8 cellular contexts compared by ENCODE assay signal in the genomic region with DNA sequence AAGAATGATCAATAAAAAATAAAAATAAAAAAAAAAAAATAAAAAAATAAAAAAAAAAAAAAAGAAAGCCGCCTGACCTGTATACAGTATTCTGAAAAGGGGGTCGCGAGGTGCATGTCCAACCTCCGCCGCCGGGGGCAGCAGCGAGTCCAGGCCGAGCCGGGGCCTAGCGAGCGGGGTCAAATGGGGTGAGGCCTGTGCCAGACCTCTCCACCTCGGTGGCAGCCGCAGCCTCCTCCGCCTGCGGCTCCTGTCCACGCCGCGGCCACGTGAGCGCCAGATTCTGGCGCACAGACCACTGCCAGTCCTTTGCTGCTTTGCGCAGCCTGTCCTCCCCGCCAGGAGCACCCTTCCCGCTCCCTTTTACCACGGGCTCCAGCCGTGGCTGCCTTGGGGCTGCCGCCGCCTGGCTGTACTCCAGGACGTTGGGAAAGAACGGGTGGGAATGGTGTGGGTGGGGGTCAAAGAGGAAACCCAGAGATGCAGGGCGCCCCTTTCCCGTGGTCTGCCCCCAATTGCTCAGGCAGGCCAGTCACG. TPM values are rescaled to one million over a fixed set of nuclear protein-coding genes. Genes with fewer than 3 reads are reported as not detected.
A peak's percentile ranks its signal among the peaks of the same experiment; 100 is the strongest.
DNase-seq lines count a peak whose midpoint lies in the region; ATAC-seq and TF ChIP-seq lines count a peak whose summit lies in the region.

No MANE protein-coding gene starts in this region.

- peaks cover 17% of the 10 kb centered on the region for H3K4me1 Mint-ChIP-seq in CD8-positive, alpha-beta T cell (ENCODE audit: low read depth)
- peaks cover 28% of the 10 kb centered on the region for H3K4me1 Mint-ChIP-seq in activated CD8-positive, alpha-beta T cell treated with anti-CD3 and anti-CD28 coated beads, Interleukin-2, amount 10 ng/mL, durations not matched to agents 7 days and 5 days (ENCODE audit: low read depth)
- H3K4me1 Mint-ChIP-seq in effector memory CD8-positive, alpha-beta T cell (ENCODE audit: low read depth in 2 of 2): peaks cover 11 to 13% of the 10 kb centered on the region in 2 donors

- no peak overlapping the region for H3K4me3 ChIP-seq in CD8-positive, alpha-beta T cell (ENCODE audit: low read depth, low read length)

- H3K27me3 ChIP-seq in CD8-positive, alpha-beta T cell (ENCODE audit: insufficient read depth, low read length): no peaks in the 10 kb centered on the region

- H3K27ac ChIP-seq in CD8-positive, alpha-beta T cell (ENCODE audit: low read depth, low read length): no peak overlapping the region

- no peaks in the 10 kb centered on the region for H3K27me3 Mint-ChIP-seq in CD8-positive, alpha-beta T cell (ENCODE audit: low read depth)
- H3K27me3 Mint-ChIP-seq in activated CD8-positive, alpha-beta T cell treated with anti-CD3 and anti-CD28 coated beads, Interleukin-2, amount 10 ng/mL, durations not matched to agents 7 days and 5 days (ENCODE audit: low read depth): no peaks in the 10 kb centered on the region
- no peaks in the 10 kb centered on the region for H3K27me3 Mint-ChIP-seq in effector memory CD8-positive, alpha-beta T cell

- no peaks in the 10 kb centered on the region for H3K9me3 Mint-ChIP-seq in CD8-positive, alpha-beta T cell
- no peaks in the 10 kb centered on the region for H3K9me3 Mint-ChIP-seq in activated CD8-positive, alpha-beta T cell treated with anti-CD3 and anti-CD28 coated beads, Interleukin-2, amount 10 ng/mL, durations not matched to agents 7 days and 5 days (ENCODE audit: insufficient read depth)
- H3K9me3 Mint-ChIP-seq in effector memory CD8-positive, alpha-beta T cell: no peaks in the 10 kb centered on the region

- POLR2A ChIA-PET in CD8-positive, alpha-beta T cell (lab: Charles Lee): no interaction called here
- POLR2A ChIA-PET in activated CD8-positive, alpha-beta T cell treated with anti-CD3 and anti-CD28 coated beads, Interleukin-2, amount 10 ng/mL, durations not matched to agents 7 days and 5 days (lab: Charles Lee): no interaction called here

- peaks cover 15% of the 10 kb centered on the region for H3K4me1 ChIP-seq in CD8-positive, alpha-beta T cell (ENCODE audit: insufficient read depth, low read length)

- CTCF ChIA-PET in CD8-positive, alpha-beta T cell (lab: Charles Lee): no interaction called here
- CTCF ChIA-PET in activated CD8-positive, alpha-beta T cell treated with anti-CD3 and anti-CD28 coated beads, Interleukin-2, amount 10 ng/mL, durations not matched to agents 7 days and 5 days (lab: Charles Lee): no interaction called here

- peak overlapping the region; percentile 35 for H3K4me3 Mint-ChIP-seq in CD8-positive, alpha-beta T cell
- H3K4me3 Mint-ChIP-seq in activated CD8-positive, alpha-beta T cell treated with anti-CD3 and anti-CD28 coated beads, Interleukin-2, amount 10 ng/mL, durations not matched to agents 7 days and 5 days: peak overlapping the region; percentile 28
- no peak overlapping the region for H3K4me3 Mint-ChIP-seq in effector memory CD8-positive, alpha-beta T cell

- no peaks in the 10 kb centered on the region for H3K36me3 ChIP-seq in CD8-positive, alpha-beta T cell (ENCODE audit: insufficient read depth, low read length)

- peaks cover 14% of the 10 kb centered on the region for H3K36me3 Mint-ChIP-seq in CD8-positive, alpha-beta T cell
- peaks cover 15% of the 10 kb centered on the region for H3K36me3 Mint-ChIP-seq in activated CD8-positive, alpha-beta T cell treated with anti-CD3 and anti-CD28 coated beads, Interleukin-2, amount 10 ng/mL, durations not matched to agents 7 days and 5 days (ENCODE audit: low read depth)
- peaks cover 9% of the 10 kb centered on the region for H3K36me3 Mint-ChIP-seq in effector memory CD8-positive, alpha-beta T cell (ENCODE audit: insufficient read depth)

- TF ChIP-seq CTCF in CD8-positive, alpha-beta T cell (IDR thresholded peaks at IDR 0.05): peak; percentile 85

- H3K9me3 ChIP-seq in CD8-positive, alpha-beta T cell (ENCODE audit: low read length): no peaks in the 10 kb centered on the region

- peak; percentile 86 for ATAC-seq in CD8-positive, alpha-beta T cell
- peak; percentile 36 for ATAC-seq in GM21723 (IDR thresholded peaks at IDR 0.05; ENCODE audit: unreplicated experiment)
- ATAC-seq in activated CD8-positive, alpha-beta T cell treated with anti-CD3 and anti-CD28 coated beads, Interleukin-2, amount 10 ng/mL, durations not matched to agents 7 days and 5 days: peak; percentile 61
- peak; percentile 82 for ATAC-seq in effector memory CD8-positive, alpha-beta T cell (replicated peaks)
- ATAC-seq in GM18511 (IDR thresholded peaks at IDR 0.05; ENCODE audit: unreplicated experiment): no peak

- H3K27ac Mint-ChIP-seq in CD8-positive, alpha-beta T cell: no peak overlapping the region
- H3K27ac Mint-ChIP-seq in activated CD8-positive, alpha-beta T cell treated with anti-CD3 and anti-CD28 coated beads, Interleukin-2, amount 10 ng/mL, durations not matched to agents 7 days and 5 days: peak overlapping the region; percentile 74
- H3K27ac Mint-ChIP-seq in effector memory CD8-positive, alpha-beta T cell: peak overlapping the region in 1 of 2 donors; percentile 44

- intact Hi-C loops in CD8-positive, alpha-beta T cell (cut with DNase I, micrococcal nuclease): loop anchor here in 1 of 2 experiments (5.0 kb wide), 2 partner anchors 37 to 73 kb away; partner anchors contain the start of gene STX4

- DNase-seq in CD8-positive, alpha-beta T cell: peak; percentile 66 to 88 (median 75)
- DNase-seq in NCI-H460 (ENCODE audit: extremely low read depth, low read depth): peak; percentile 67
- DNase-seq in activated CD8-positive, alpha-beta T cell treated with anti-CD3 and anti-CD28 coated beads, Interleukin-2, amount 10 ng/mL, durations not matched to agents 7 days and 5 days: peak; percentile 86
- DNase-seq in effector memory CD8-positive, alpha-beta T cell: peak; percentile 80 to 81 (median 80)
- DNase-seq in mucosa of gallbladder (ENCODE audit: low spot score): peak; percentile 82
- DNase-seq in stimulated activated CD8-positive, alpha-beta memory T cell treated with anti-CD3 and anti-CD28 coated beads, Interleukin-4, amount 100 ng/mL, for 4 hours (ENCODE audit: low read depth in 2 of 2, low spot score in 1 of 2): peak; percentile 58 to 70

RNA-seq across cellular contexts. Expression of gene BCKDK, which starts 2.4 kb away (rescaled TPM):
- 1 to 10 TPM; 5.6 to 7.6 TPM for total RNA-seq in CD8-positive, alpha-beta T cell
- 24.0 and 26.9 TPM in 2 replicates for total RNA-seq in NCI-H460 (2014; rRNA removed; shearing (Covaris generic))
- 29.3 and 29.4 TPM in 2 replicates for polyA plus RNA-seq in NCI-H460 (2014; cell fraction: nucleus; rRNA removed)
- 10 to 100 TPM; 38.9 TPM for total RNA-seq in activated CD8-positive, alpha-beta T cell treated with anti-CD3 and anti-CD28 coated beads, Interleukin-2, amount 10 ng/mL, durations not matched to agents 7 days and 5 days
- 49.6 TPM for total RNA-seq in mucosa of gallbladder

RNA-seq across cellular contexts. Expression of gene VKORC1, which starts 11.1 kb away (rescaled TPM):
- total RNA-seq in CD8-positive, alpha-beta T cell: 10 to 100 TPM; 23.0 to 27.2 TPM
- total RNA-seq in NCI-H460 (2014; rRNA removed; shearing (Covaris generic)): 138 and 148 TPM in 2 replicates
- polyA plus RNA-seq in NCI-H460 (2014; cell fraction: nucleus; rRNA removed): 152 and 174 TPM in 2 replicates
- total RNA-seq in activated CD8-positive, alpha-beta T cell treated with anti-CD3 and anti-CD28 coated beads, Interleukin-2, amount 10 ng/mL, durations not matched to agents 7 days and 5 days: 10 to 100 TPM; 71.6 to 78.8 TPM
- 100 TPM for total RNA-seq in mucosa of gallbladder

RNA-seq across cellular contexts. Expression of gene KAT8, which starts 11.7 kb away (rescaled TPM):
- 100 to 1,000 TPM; 105 to 107 TPM for total RNA-seq in CD8-positive, alpha-beta T cell
- total RNA-seq in NCI-H460 (2014; rRNA removed; shearing (Covaris generic)): 33.2 and 45.2 TPM in 2 replicates
- polyA plus RNA-seq in NCI-H460 (2014; cell fraction: nucleus; rRNA removed): 136 and 138 TPM in 2 replicates
- 10 to 100 TPM; 58.6 to 63.8 TPM for total RNA-seq in activated CD8-positive, alpha-beta T cell treated with anti-CD3 and anti-CD28 coated beads, Interleukin-2, amount 10 ng/mL, durations not matched to agents 7 days and 5 days
- 67.2 TPM for total RNA-seq in mucosa of gallbladder

RNA-seq across cellular contexts. Expression of gene PRSS53, which starts 17.0 kb away (rescaled TPM):
- 1 to 10 TPM; 3.1 to 5.9 TPM for total RNA-seq in CD8-positive, alpha-beta T cell
- 1.3 TPM in 2 replicates for total RNA-seq in NCI-H460 (2014; rRNA removed; shearing (Covaris generic))
- 10.5 and 18.7 TPM in 2 replicates for polyA plus RNA-seq in NCI-H460 (2014; cell fraction: nucleus; rRNA removed)
- total RNA-seq in activated CD8-positive, alpha-beta T cell treated with anti-CD3 and anti-CD28 coated beads, Interleukin-2, amount 10 ng/mL, durations not matched to agents 7 days and 5 days: 1 to 10 TPM; 5.3 to 6.8 TPM
- total RNA-seq in mucosa of gallbladder: 4.5 TPM

RNA-seq across cellular contexts. Expression of gene PRSS8, which starts 29.8 kb away (rescaled TPM):
- total RNA-seq in CD8-positive, alpha-beta T cell: not detected
- not detected in 2 replicates for total RNA-seq in NCI-H460 (2014; rRNA removed; shearing (Covaris generic))
- polyA plus RNA-seq in NCI-H460 (2014; cell fraction: nucleus; rRNA removed): not detected in 2 replicates
- total RNA-seq in activated CD8-positive, alpha-beta T cell treated with anti-CD3 and anti-CD28 coated beads, Interleukin-2, amount 10 ng/mL, durations not matched to agents 7 days and 5 days: not detected
- total RNA-seq in mucosa of gallbladder: 312 TPM

Comparison
In these comparisons a context has a peak if more than half of its experiments do, and no peak if none do; other contexts are left out.
1. H3K4me3 Mint-ChIP-seq: peak in CD8-positive, alpha-beta T cell (single experiment) and activated CD8-positive, alpha-beta T cell treated with anti-CD3 and anti-CD28 coated beads, Interleukin-2, amount 10 ng/mL, durations not matched to agents 7 days and 5 days (single experiment); none in effector memory CD8-positive, alpha-beta T cell (0 of 2).
2. Peak in every context shown above with its lines, with median percentiles within 50 percentile points of each other: DNase-seq.